Comparison of ENCODE assay signal across 9 cellular contexts in the genomic region with DNA sequence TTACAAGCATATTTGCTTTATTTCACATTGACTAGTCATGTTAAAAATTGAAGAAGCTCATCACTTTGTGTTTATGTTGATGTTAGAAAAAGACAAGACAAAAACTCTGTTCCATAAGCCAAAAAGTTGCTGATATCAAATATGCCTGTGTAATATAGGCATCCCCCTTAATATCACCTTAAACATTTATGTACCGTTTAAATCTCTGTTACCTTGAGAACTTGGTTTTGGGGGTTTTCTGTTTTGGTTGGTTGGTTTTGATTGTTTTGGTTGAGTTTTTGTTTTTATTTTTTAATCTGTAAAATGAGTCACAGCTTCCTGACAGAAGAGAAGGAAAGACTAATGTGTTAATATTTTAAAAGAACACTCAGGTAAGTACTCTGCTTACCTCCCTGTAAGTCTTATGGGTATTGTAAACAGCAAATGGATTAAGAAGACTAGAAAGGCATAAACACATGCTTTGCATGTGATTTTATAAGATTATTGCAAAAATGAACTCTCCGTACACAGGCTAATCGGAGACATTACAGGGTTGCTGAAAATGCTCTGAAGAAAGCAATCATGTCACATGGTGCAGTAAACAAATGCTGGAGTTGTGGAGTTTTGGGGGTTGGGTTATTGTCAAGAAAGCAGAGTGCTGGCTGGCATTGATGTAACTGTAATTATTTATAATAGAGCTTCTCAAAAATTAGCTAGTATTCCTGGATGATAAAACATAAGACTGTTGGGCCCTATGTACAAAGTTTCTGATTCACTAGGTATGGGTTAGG.
DNase-seq lines count a peak whose midpoint lies in the region; ATAC-seq, FAIRE-seq and TF ChIP-seq lines count a peak whose summit lies in the region.
"Had no signal": no experiment of that assay in that cellular context is flagged by ENCODE, and none has a peak within 500 bp of the region (broad histone marks: within the 10 kb centered on the region; RNA-seq: fewer than 3 reads in every experiment).

No MANE protein-coding gene starts in this region.

- no peaks in the 10 kb centered on the region for H4K20me1 ChIP-seq in K562 (replicated peaks; ENCODE audit: control insufficient read depth, insufficient read depth, low read length)

- ATAC-seq in HG03342 (IDR thresholded peaks at IDR 0.05; ENCODE audit: unreplicated experiment) (peak; percentile 32), K562 (peak; percentile 56)
- ATAC-seq in activated CD4-positive, CD25-positive, alpha-beta regulatory T cell treated with anti-CD3 and anti-CD28 coated beads, Interleukin-2, amount 50 U/mL, for 24 hours: no peak
- ATAC-seq: Panc1 had no signal

- 22% methylated on average over 3 of the region's 3 CpGs for WGBS in K562 (ENCODE audit: insufficient coverage, low coverage, missing lambda C conversion rate)
- WGBS in sigmoid colon, 2 donors: 55 to 78% methylated on average over 3 of the region's 3 CpGs

- peak overlapping the region; percentile 58 for H3K4me2 ChIP-seq in K562 (ENCODE audit: insufficient read depth, low read length)

- H3K27ac ChIP-seq in K562 (ENCODE audit: extremely low read depth, low read depth, low read length) (peak overlapping the region; percentile 65), sigmoid colon (peak overlapping the region; percentile 81 to 89 (median 84))

- in situ Hi-C loops in K562 (cut with MboI): no loop called here

- intact Hi-C loops in K562 (cut with micrococcal nuclease) (no loop called here), sigmoid colon (cut with DNase I) (loop anchor here (5.0 to 10.0 kb wide), 3 partner anchors 37 to 256 kb away; no protein-coding TSS in a partner anchor)

- no peak for TF ChIP-seq POLR2A in K562 (conservative IDR thresholded peaks at IDR 0.05)
- TF ChIP-seq POLR2A in sigmoid colon (IDR thresholded peaks at IDR 0.05): no peak

- H3K4me1 ChIP-seq in K562 (replicated peaks in 1 of 2; ENCODE audit: control insufficient read depth in 2 of 2, insufficient read depth in 2 of 2, low read length in 2 of 2): peaks cover 14 to 41% of the 10 kb centered on the region in 2 experiments; a peak in 4 of 5 replicates
- H3K4me1 ChIP-seq in sigmoid colon: peaks cover 0 to 74% (median 57%) of the 10 kb centered on the region in 4 donors

- peak; percentile 88 for FAIRE-seq in GM18507 (lab: Jason Lieb, UNC)
- peak; percentile 19 for FAIRE-seq in K562 (lab: Jason Lieb, UNC)

- peak overlapping the region in 1 of 2 experiments; percentile 70; a peak in 2 of 4 replicates for H3K9ac ChIP-seq in K562 (ENCODE audit: insufficient read depth in 1 of 2, low read depth in 2 of 2, low read length in 2 of 2)

- H3K36me3 ChIP-seq in K562 (ENCODE audit: control insufficient read depth, insufficient read depth, low read length) (no peaks in the 10 kb centered on the region; the same call in 2 of the 3 replicates), sigmoid colon (no peaks in the 10 kb centered on the region)

- H2AFZ ChIP-seq in K562 (ENCODE audit: low read depth, low read length): peak overlapping the region; percentile 86

- CTCF ChIA-PET in K562 (lab: Yijun Ruan, JAX; ENCODE audit: low intra/inter-chr PET ratio): no interaction called here

- H3K9me3 ChIP-seq in K562 (replicated peaks; ENCODE audit: control insufficient read depth, insufficient read depth, low read depth, low read length) (no peaks in the 10 kb centered on the region), sigmoid colon (no peaks in the 10 kb centered on the region)

- TF ChIP-seq EP300 in K562 (IDR thresholded peaks at IDR 0.05; ENCODE audit: low read length): no peak
- no peak for TF ChIP-seq EP300 in sigmoid colon (IDR thresholded peaks at IDR 0.05)

- no peaks in the 10 kb centered on the region for H3K9me1 ChIP-seq in K562 (ENCODE audit: control insufficient read depth, insufficient read depth, low read length)

- H3K79me2 ChIP-seq in K562 (ENCODE audit: control insufficient read depth, insufficient read depth, low read length): peaks cover 33% of the 10 kb centered on the region

- no TSS peak for BruUV-seq in K562 (replicated peaks; lab: Mats Ljungman, UMichigan)

- no peak for DNase-seq in GM18507 (ENCODE audit: extremely low spot score, insufficient read length, low read depth)
- peak in 1 of 4 experiments; percentile 57 for DNase-seq in K562 (ENCODE audit: extremely low read depth in 1 of 4, low spot score in 3 of 4)
- no peak for DNase-seq in sigmoid colon
- no peak for DNase-seq in RKO (ENCODE audit: low spot score)
- no peak for DNase-seq in NCI-H524 (lab: John Stamatoyannopoulos, UW)
- no peak for DNase-seq in activated CD8-positive, alpha-beta memory T cell treated with anti-CD3 and anti-CD28 coated beads, Interleukin-2, amount 50 U/mL, for 4 hours

- TF ChIP-seq CTCF in K562 (IDR thresholded peaks at IDR 0.05 in 2 of 3, conservative IDR thresholded peaks at IDR 0.05 in 1 of 3; ENCODE audit: insufficient read depth in 2 of 3, low read depth in 1 of 3, low read length in 3 of 3): no peak
- TF ChIP-seq CTCF in sigmoid colon (IDR thresholded peaks at IDR 0.05): no peak

- POLR2A ChIA-PET in K562 (lab: Yijun Ruan, JAX): interaction anchor here (0.6 to 1.2 kb wide), 4 partner anchors 10 to 870 kb away, joined by 3 to 8 read pairs (median 3); no protein-coding TSS in a partner anchor

- no peak for TF ChIP-seq RAD21 in K562 (CRISPR knock-in tag; conservative IDR thresholded peaks at IDR 0.05 in 1 of 2, IDR thresholded peaks at IDR 0.05 in 1 of 2)

- no peaks in the 10 kb centered on the region for H3K27me3 ChIP-seq in K562 (ENCODE audit: control insufficient read depth in 2 of 2, insufficient read depth in 2 of 2, low read length in 2 of 2)
- H3K27me3 ChIP-seq in sigmoid colon: no peaks in the 10 kb centered on the region

- 0 out of 2 replicates have a peak overlapping the region, but pooled peaks have one; percentile 9 for H3K4me3 ChIP-seq in K562
- H3K4me3 ChIP-seq in sigmoid colon: no peak overlapping the region

TF ChIP-seq in K562, 482 proteins besides CTCF, POLR2A, EP300 and RAD21:
- TF ChIP-seq ZNF311 (CRISPR knock-in tag; IDR thresholded peaks at IDR 0.05) (0 out of 2 replicates have a peak, but pooled peaks have one; percentile 26), ZNF146 (CRISPR knock-in tag; IDR thresholded peaks at IDR 0.05; ENCODE audit: unreplicated experiment) (no peak), RAD51 (IDR thresholded peaks at IDR 0.05; ENCODE audit: borderline replicate concordance, low read depth) (peak; percentile 73), FOSL1 (tag; conservative IDR thresholded peaks at IDR 0.05) (0 out of 2 replicates have a peak, but pooled peaks have one; percentile 50), GTF2E2 (tag; IDR thresholded peaks at IDR 0.05) (peak; percentile 52; the same call in 1 of the 2 replicates), CREB1 (IDR thresholded peaks at IDR 0.05) (no peak), CREB1 (CRISPR knock-in tag; IDR thresholded peaks at IDR 0.05) (peak; percentile 27; the same call in 1 of the 2 replicates), FOXK2 (conservative IDR thresholded peaks at IDR 0.05 in 1 of 2, IDR thresholded peaks at IDR 0.05 in 1 of 2; ENCODE audit: low read depth in 2 of 2) (peak; percentile 59 to 64; a peak in 2 of 4 replicates), CHD4 (IDR thresholded peaks at IDR 0.05; ENCODE audit: insufficient read depth, insufficient replicate concordance, low read depth, low read length, poor library complexity, severe bottlenecking) (peak; percentile 14), FOXJ2 (tag; IDR thresholded peaks at IDR 0.05) (peak; percentile 34; the same call in 1 of the 2 replicates), LARP7 (IDR thresholded peaks at IDR 0.05) (no peak), ATF7 (IDR thresholded peaks at IDR 0.05) (no peak), NBN (IDR thresholded peaks at IDR 0.05; ENCODE audit: low read depth) (0 out of 2 replicates have a peak, but pooled peaks have one; percentile 37), FOXA3 (CRISPR knock-in tag; conservative IDR thresholded peaks at IDR 0.05 in 1 of 2, IDR thresholded peaks at IDR 0.05 in 1 of 2) (0 out of 4 replicates have a peak, but pooled peaks of 1 of the 2 experiments have one; percentile 10)
- TF ChIP-seq, protein P1, sequence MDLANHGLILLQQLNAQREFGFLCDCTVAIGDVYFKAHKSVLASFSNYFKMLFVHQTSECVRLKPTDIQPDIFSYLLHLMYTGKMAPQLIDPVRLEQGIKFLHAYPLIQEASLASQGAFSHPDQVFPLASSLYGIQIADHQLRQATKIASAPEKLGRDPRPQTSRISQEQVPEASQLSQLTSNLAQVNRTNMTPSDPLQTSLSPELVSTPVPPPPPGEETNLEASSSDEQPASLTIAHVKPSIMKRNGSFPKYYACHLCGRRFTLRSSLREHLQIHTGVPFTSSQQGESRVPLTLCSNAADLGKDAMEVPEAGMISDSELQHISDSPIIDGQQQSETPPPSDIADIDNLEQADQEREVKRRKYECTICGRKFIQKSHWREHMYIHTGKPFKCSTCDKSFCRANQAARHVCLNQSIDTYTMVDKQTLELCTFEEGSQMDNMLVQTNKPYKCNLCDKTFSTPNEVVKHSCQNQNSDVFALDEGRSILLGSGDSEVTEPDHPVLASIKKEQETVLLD (IDR thresholded peaks at IDR 0.05): 0 out of 2 replicates have a peak, but pooled peaks have one; percentile 15
- TF ChIP-seq, protein P2, sequence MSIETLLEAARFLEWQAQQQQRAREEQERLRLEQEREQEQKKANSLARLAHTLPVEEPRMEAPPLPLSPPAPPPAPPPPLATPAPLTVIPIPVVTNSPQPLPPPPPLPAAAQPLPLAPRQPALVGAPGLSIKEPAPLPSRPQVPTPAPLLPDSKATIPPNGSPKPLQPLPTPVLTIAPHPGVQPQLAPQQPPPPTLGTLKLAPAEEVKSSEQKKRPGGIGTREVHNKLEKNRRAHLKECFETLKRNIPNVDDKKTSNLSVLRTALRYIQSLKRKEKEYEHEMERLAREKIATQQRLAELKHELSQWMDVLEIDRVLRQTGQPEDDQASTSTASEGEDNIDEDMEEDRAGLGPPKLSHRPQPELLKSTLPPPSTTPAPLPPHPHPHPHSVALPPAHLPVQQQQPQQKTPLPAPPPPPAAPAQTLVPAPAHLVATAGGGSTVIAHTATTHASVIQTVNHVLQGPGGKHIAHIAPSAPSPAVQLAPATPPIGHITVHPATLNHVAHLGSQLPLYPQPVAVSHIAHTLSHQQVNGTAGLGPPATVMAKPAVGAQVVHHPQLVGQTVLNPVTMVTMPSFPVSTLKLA (conservative IDR thresholded peaks at IDR 0.05): peak; percentile 77 to 83
TF ChIP-seq in K562: peak in this region for 12.

Comparison
In these comparisons a context has a peak if more than half of its experiments do, and no peak if none do; other contexts are left out.
1. ATAC-seq: peak in HG03342 (single experiment) and K562 (single experiment); none in activated CD4-positive, CD25-positive, alpha-beta regulatory T cell treated with anti-CD3 and anti-CD28 coated beads, Interleukin-2, amount 50 U/mL, for 24 hours (0 of 2).